In genomic region chr19:41859618-41860418, GRCh38 we compare ENCODE assay signal across 8 cellular contexts. TPM values are rescaled to one million over a fixed set of nuclear protein-coding genes. Genes with fewer than 3 reads are reported as not detected.
DNase-seq lines count a peak whose midpoint lies in the region; ATAC-seq and TF ChIP-seq lines count a peak whose summit lies in the region.

Gene RPS19 (plus strand): TSS chr19:41860255. CDS start chr19:41860775, 520 bp downstream.

- TF ChIP-seq CTCF in GM12865 (IDR thresholded peaks at IDR 0.05; ENCODE audit: insufficient read depth, low read depth, low read length, missing control alignments) (peak; percentile 60), omental fat pad (IDR thresholded peaks at IDR 0.05) (peak in 1 of 3 donors; percentile 65), testis (IDR thresholded peaks at IDR 0.05) (peak; percentile 60 to 87 (median 78))

- peaks cover 23% of the 10 kb centered on the region for H3K36me3 Mint-ChIP-seq in activated naive CD8-positive, alpha-beta T cell

- intact Hi-C loops in testis (cut with DNase I; ENCODE audit: low total_unique reads): no loop called here

- DNase-seq in GM12865 (ENCODE audit: low read depth) (peak; percentile 99), NCI-H1105 (lab: John Stamatoyannopoulos, UW) (peak; percentile 98), SKM-1 treated with dmso at 0.1 percent for 144 hours (lab: John Stamatoyannopoulos, UW; ENCODE audit: unreplicated experiment) (peak; percentile 88), glomerular endothelial cell (ENCODE audit: extremely low read depth, low read depth, low spot score) (peak; percentile 92), omental fat pad (ENCODE audit: low spot score) (peak; percentile 99), testis (peak; percentile 99)

- no peaks in the 10 kb centered on the region for H3K9me3 Mint-ChIP-seq in activated naive CD8-positive, alpha-beta T cell (ENCODE audit: low read depth)

- peak within 1 kb of the TSS; percentile 95 for H3K4me3 Mint-ChIP-seq in activated naive CD8-positive, alpha-beta T cell

- peaks cover 39% of the 10 kb centered on the region for H3K4me1 Mint-ChIP-seq in activated naive CD8-positive, alpha-beta T cell (ENCODE audit: low read depth)

- H3K27me3 ChIP-seq in testis: no peaks in the 10 kb centered on the region

- WGBS in testis, 2 donors: 1% methylated on average over 34 to 53 of the region's 76 CpGs

- no peaks in the 10 kb centered on the region for H3K9me3 ChIP-seq in testis

- TF ChIP-seq POLR2A in testis (IDR thresholded peaks at IDR 0.05): no peak

- H3K4me1 ChIP-seq in testis: peaks cover 20% of the 10 kb centered on the region

- ATAC-seq in HG02642 (IDR thresholded peaks at IDR 0.05; ENCODE audit: poor library complexity, unreplicated experiment) (peak; percentile 84), omental fat pad (ENCODE audit: low FRiP score) (peak; percentile 94)

- no peaks in the 10 kb centered on the region for H3K36me3 ChIP-seq in testis (ENCODE audit: low read depth, missing control alignments)

- H3K4me3 ChIP-seq in GM12865 (ENCODE audit: low read depth, low read length): peak within 1 kb of the TSS; percentile 99
- H3K4me3 ChIP-seq in testis: peak within 1 kb of the TSS; percentile 79 to 99

- H3K27me3 Mint-ChIP-seq in activated naive CD8-positive, alpha-beta T cell: no peaks in the 10 kb centered on the region

- peak within 1 kb of the TSS; percentile 78 to 94 for H3K27ac ChIP-seq in testis

- peak within 1 kb of the TSS; percentile 100 for H3K27ac Mint-ChIP-seq in activated naive CD8-positive, alpha-beta T cell

RNA-seq across cellular contexts. Expression of gene RPS19, which starts in this region (rescaled TPM):
- total RNA-seq in glomerular endothelial cell (1,545 and 1,877 TPM in 2 replicates), omental fat pad (100 to 1,000 TPM; 559 to 757 (median 617) TPM), testis (1,000 to 10,000 TPM in 1 of 2 donors, 100 to 1,000 TPM in 1; 869 to 1,199 TPM)
- 1,270 TPM for polyA plus RNA-seq in testis (ENCODE audit: insufficient read depth, low read depth, low replicate concordance)

Comparison
In these comparisons a context has a peak if more than half of its experiments do, and no peak if none do; other contexts are left out.
1. Peak in every context shown above with its lines: DNase-seq, ATAC-seq, H3K4me3 ChIP-seq and H3K27ac ChIP-seq.